Comparison of ENCODE assay signal across 25 cellular contexts in genomic region chr12:115051378-115051777, GRCh38.
"Had no signal": no experiment of that assay in that cellular context is flagged by ENCODE, and none has a peak within 500 bp of the region (broad histone marks: within the 10 kb centered on the region; RNA-seq: fewer than 3 reads in every experiment).

No MANE protein-coding gene starts in this region.

- H3K4me3 ChIP-seq: body of pancreas, cardiac muscle cell, colonic mucosa had no signal

- H3K27me3 Mint-ChIP-seq: activated CD4-positive, alpha-beta memory T cell treated with anti-CD3 and anti-CD28 coated beads for 36 hours; activated CD4-positive, alpha-beta T cell treated with anti-CD3 and anti-CD28 coated beads for 36 hours; activated CD4-positive, alpha-beta T cell treated with anti-CD3 and anti-CD28 coated beads, Interleukin-2, amount 10 ng/mL, durations not matched to agents 24 days and 14 days; activated naive CD8-positive, alpha-beta T cell; activated T-helper 17 cell treated with anti-CD3 and anti-CD28 coated beads, Interleukin-2, amount 50 U/mL, for 72 hours had no signal

- H3K9me3 Mint-ChIP-seq: activated CD4-positive, alpha-beta T cell treated with anti-CD3 and anti-CD28 coated beads, Interleukin-2, amount 10 ng/mL, durations not matched to agents 24 days and 14 days had no signal

- H3K36me3 Mint-ChIP-seq: activated CD4-positive, alpha-beta memory T cell treated with anti-CD3 and anti-CD28 coated beads for 36 hours; activated naive CD8-positive, alpha-beta T cell had no signal

- H3K4me1 ChIP-seq: body of pancreas, colonic mucosa had no signal

- H3K4me1 Mint-ChIP-seq: activated CD4-positive, alpha-beta T cell treated with anti-CD3 and anti-CD28 coated beads for 36 hours; activated CD4-positive, alpha-beta T cell treated with anti-CD3 and anti-CD28 coated beads, Interleukin-2, amount 10 ng/mL, durations not matched to agents 24 days and 14 days; activated T-helper 17 cell treated with anti-CD3 and anti-CD28 coated beads, Interleukin-2, amount 50 U/mL, for 72 hours had no signal

- H3K36me3 ChIP-seq: cardiac muscle cell, colonic mucosa had no signal

- H3K9me3 ChIP-seq: body of pancreas, colonic mucosa had no signal

- H3K27me3 ChIP-seq: body of pancreas, cardiac muscle cell, colonic mucosa had no signal

- H3K27ac ChIP-seq: body of pancreas, cardiac muscle cell, colonic mucosa, epithelial cell of prostate had no signal

- DNase-seq: activated CD4-positive, alpha-beta memory T cell treated with anti-CD3 and anti-CD28 coated beads for 36 hours; activated CD4-positive, alpha-beta T cell treated with anti-CD3 and anti-CD28 coated beads for 36 hours; activated CD4-positive, alpha-beta T cell treated with anti-CD3 and anti-CD28 coated beads, Interleukin-2, amount 10 ng/mL, durations not matched to agents 24 days and 14 days; activated CD4-positive, CD25-positive, alpha-beta regulatory T cell; activated CD4-positive, CD25-positive, alpha-beta regulatory T cell treated with anti-CD3 and anti-CD28 coated beads, Interleukin-2, amount 50 U/mL, for 72 hours; activated CD8-positive, alpha-beta T cell treated with anti-CD3 and anti-CD28 coated beads, Interleukin-2, amount 10 ng/mL, durations not matched to agents 7 days and 5 days; activated effector memory CD4-positive, alpha-beta T cell treated with Interleukin-2 at 50 U/mL for 16 hours; activated gamma-delta T cell treated with Interleukin-2 at 50 U/mL for 16 hours; activated naive CD4-positive, alpha-beta T cell treated with anti-CD3 and anti-CD28 coated beads, Interleukin-2, amount 50 U/mL, for 16 hours; activated naive CD4-positive, alpha-beta T cell treated with Interleukin-2 at 50 U/mL for 16 hours; activated T-cell treated with anti-CD3 and anti-CD28 coated beads, Interleukin-2, amount 50 U/mL, for 4 hours; amygdala; aorta; body of pancreas; central memory CD4-positive, alpha-beta T cell; cerebellar nuclear complex; colonic mucosa; effector CD8-positive, alpha-beta T cell; foreskin fibroblast; head of caudate nucleus; T-helper 2 cell had no signal

- H3K4me3 Mint-ChIP-seq: activated CD4-positive, alpha-beta memory T cell treated with anti-CD3 and anti-CD28 coated beads for 36 hours; activated CD4-positive, alpha-beta T cell treated with anti-CD3 and anti-CD28 coated beads for 36 hours; activated CD4-positive, alpha-beta T cell treated with anti-CD3 and anti-CD28 coated beads, Interleukin-2, amount 10 ng/mL, durations not matched to agents 24 days and 14 days; activated CD8-positive, alpha-beta T cell treated with anti-CD3 and anti-CD28 coated beads, Interleukin-2, amount 10 ng/mL, durations not matched to agents 7 days and 5 days; activated naive CD8-positive, alpha-beta T cell; activated T-cell treated with anti-CD3 and anti-CD28 coated beads, Interleukin-2, amount 50 U/mL, for 4 hours; activated T-helper 17 cell treated with anti-CD3 and anti-CD28 coated beads, Interleukin-2, amount 50 U/mL, for 72 hours had no signal

- ATAC-seq: activated CD4-positive, alpha-beta T cell treated with anti-CD3 and anti-CD28 coated beads for 36 hours; activated CD8-positive, alpha-beta T cell treated with anti-CD3 and anti-CD28 coated beads, Interleukin-2, amount 10 ng/mL, durations not matched to agents 7 days and 5 days; activated T-cell treated with anti-CD3 and anti-CD28 coated beads, Interleukin-2, amount 50 U/mL, for 4 hours; activated T-helper 17 cell treated with anti-CD3 and anti-CD28 coated beads, Interleukin-2, amount 50 U/mL, for 72 hours; body of pancreas had no signal

- H3K27ac Mint-ChIP-seq: activated CD4-positive, alpha-beta memory T cell treated with anti-CD3 and anti-CD28 coated beads for 36 hours; activated CD4-positive, alpha-beta T cell treated with anti-CD3 and anti-CD28 coated beads for 36 hours; activated CD4-positive, alpha-beta T cell treated with anti-CD3 and anti-CD28 coated beads, Interleukin-2, amount 10 ng/mL, durations not matched to agents 24 days and 14 days; activated CD8-positive, alpha-beta T cell treated with anti-CD3 and anti-CD28 coated beads, Interleukin-2, amount 10 ng/mL, durations not matched to agents 7 days and 5 days; activated naive CD8-positive, alpha-beta T cell; activated T-helper 17 cell treated with anti-CD3 and anti-CD28 coated beads, Interleukin-2, amount 50 U/mL, for 72 hours had no signal
